1 cellular context compared by ENCODE assay signal in the genomic region with DNA sequence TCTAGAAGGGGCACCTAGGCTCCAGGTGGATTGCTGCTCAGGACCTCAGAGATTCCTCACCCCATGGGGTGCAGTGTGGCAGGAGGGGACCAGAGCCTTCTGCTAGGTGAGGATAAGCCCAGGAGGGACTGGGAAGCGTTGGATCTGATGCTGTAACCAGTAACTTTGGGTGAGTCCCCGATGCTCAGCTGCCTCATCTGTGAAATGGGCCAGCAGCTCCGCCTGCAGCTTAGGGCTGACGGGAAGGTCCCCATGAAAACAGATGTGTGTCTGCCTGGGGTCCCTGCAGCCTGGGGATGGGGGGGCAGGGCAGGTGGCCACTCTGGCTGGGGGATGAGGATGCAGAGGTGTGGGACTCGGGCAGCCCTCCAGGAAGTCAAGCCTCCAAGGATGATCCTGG.
TF ChIP-seq lines count a peak whose summit lies in the region.

No MANE protein-coding gene starts in this region.

TF ChIP-seq in H1, 55 proteins besides CTCF, POLR2A, EP300 and RAD21:
- no peak for TF ChIP-seq RFX5 (IDR thresholded peaks at IDR 0.05; ENCODE audit: borderline replicate concordance, low read depth, low read length)
- peak; percentile 63; the same call in 1 of the 2 replicates for TF ChIP-seq KDM1A (IDR thresholded peaks at IDR 0.05; ENCODE audit: borderline replicate concordance, low read length)
- no peak for TF ChIP-seq BACH1 (IDR thresholded peaks at IDR 0.05; ENCODE audit: low read length)
